ENCODE assay signal across 24 cellular contexts in genomic region chr12:131796754-131797587, GRCh38. TPM values are rescaled to one million over a fixed set of nuclear protein-coding genes. Genes with fewer than 3 reads are reported as not detected.
A peak's percentile ranks its signal among the peaks of the same experiment; 100 is the strongest.
DNase-seq lines count a peak whose midpoint lies in the region; ATAC-seq and TF ChIP-seq lines count a peak whose summit lies in the region.
"Had no signal": no experiment of that assay in that cellular context is flagged by ENCODE, and none has a peak within 500 bp of the region (broad histone marks: within the 10 kb centered on the region; RNA-seq: fewer than 3 reads in every experiment).

No MANE protein-coding gene starts in this region.

- in situ Hi-C loops in Panc1 (cut with HindIII; ENCODE audit: low pct_unique_long_range_greater_than_20kb, low sequenced_read_pairs) = no loop called here

- DNase-seq in H7 (peak; percentile 85), Panc1 (ENCODE audit: low read depth, low spot score) (no peak), iPS-NIHi11 (ENCODE audit: low spot score) (peak; percentile 56), upper lobe of right lung (no peak), breast epithelium (ENCODE audit: low spot score in 2 of 2) (no peak)
- DNase-seq: activated B cell treated with CpG ODN at 0.5 μM for 24 hours; activated CD4-positive, alpha-beta T cell treated with anti-CD3 and anti-CD28 coated beads, Interleukin-2, amount 50 U/mL, for 1 hour; activated gamma-delta T cell; activated T-cell treated with anti-CD3 and anti-CD28 coated beads, Interleukin-2, amount 50 U/mL, for 1 hour; colonic mucosa; effector CD4-positive, alpha-beta T cell; GF-D8; hypothalamus; mesenchymal stem cell; NCI-H1694 treated with DMSO at 0.1 percent for 48 hours; small intestine; T-cell had no signal

- TF ChIP-seq CTCF in Panc1 (IDR thresholded peaks at IDR 0.05) (no peak), upper lobe of right lung (IDR thresholded peaks at IDR 0.05) (no peak), breast epithelium (IDR thresholded peaks at IDR 0.05) (no peak)

- H3K36me3 ChIP-seq in H7 (replicated peaks; ENCODE audit: control insufficient read depth, insufficient read depth, low read length) (peaks cover 4% of the 10 kb centered on the region), Panc1 (ENCODE audit: control insufficient read depth, insufficient read depth, low read length) (no peaks in the 10 kb centered on the region; the same call in 1 of the 2 replicates), upper lobe of right lung (peaks cover 55% of the 10 kb centered on the region), breast epithelium (peaks cover 8% of the 10 kb centered on the region)

- CTCF ChIA-PET in Panc1 (lab: Charles Lee) = interaction anchor here (0.6 kb wide), 1 partner anchor 16 kb away, joined by 3 read pairs; no protein-coding TSS in a partner anchor

- no peaks in the 10 kb centered on the region; the same call in 1 of the 2 replicates for H3K4me1 ChIP-seq in Panc1 (ENCODE audit: control insufficient read depth, insufficient read depth, low read length)
- H3K4me1 ChIP-seq in upper lobe of right lung = peaks cover 5% of the 10 kb centered on the region
- no peaks in the 10 kb centered on the region for H3K4me1 ChIP-seq in breast epithelium
- H3K4me1 ChIP-seq: ascending aorta, colonic mucosa, HAP-1 had no signal

- intact Hi-C loops in Panc1 (cut with micrococcal nuclease; ENCODE audit: unreplicated experiment) = no loop called here
- intact Hi-C loops in upper lobe of right lung (cut with DNase I) = no loop called here
- intact Hi-C loops in breast epithelium (cut with DNase I; ENCODE audit: low total_unique reads) = loop anchor here (2.0 kb wide), 1 partner anchor 28 kb away; no protein-coding TSS in a partner anchor

- H3K9me3 ChIP-seq in Panc1 (ENCODE audit: control insufficient read depth, insufficient read depth, low read depth, low read length) (no peaks in the 10 kb centered on the region), upper lobe of right lung (no peaks in the 10 kb centered on the region), breast epithelium (no peaks in the 10 kb centered on the region)
- H3K9me3 ChIP-seq: ascending aorta, colonic mucosa, HAP-1 had no signal

- ATAC-seq in Panc1 (peak; percentile 22; the same call in 1 of the 2 replicates), upper lobe of right lung (peak; percentile 1), GM18505 (IDR thresholded peaks at IDR 0.05; ENCODE audit: unreplicated experiment) (no peak), HG03175 (IDR thresholded peaks at IDR 0.05; ENCODE audit: unreplicated experiment) (no peak)
- ATAC-seq: left lobe of liver, T-cell had no signal

- H3K27ac ChIP-seq in Panc1 (ENCODE audit: low read length) (no peak overlapping the region), upper lobe of right lung (no peak overlapping the region), breast epithelium (no peak overlapping the region)
- H3K27ac ChIP-seq: ascending aorta, cardiac muscle cell, colonic mucosa, epithelial cell of prostate had no signal

- POLR2A ChIA-PET in Panc1 (lab: Charles Lee) = no interaction called here

- TF ChIP-seq POLR2A in GM18505 (IDR thresholded peaks at IDR 0.05; ENCODE audit: borderline replicate concordance, extremely low read depth, insufficient read depth, insufficient read length) (no peak), breast epithelium (IDR thresholded peaks at IDR 0.05) (no peak)

- no peaks in the 10 kb centered on the region for H3K27me3 ChIP-seq in H7 (ENCODE audit: control insufficient read depth, insufficient read depth, low read length)
- no peaks in the 10 kb centered on the region for H3K27me3 ChIP-seq in Panc1 (ENCODE audit: control insufficient read depth, insufficient read depth, low read length)
- no peaks in the 10 kb centered on the region for H3K27me3 ChIP-seq in upper lobe of right lung
- no peaks in the 10 kb centered on the region for H3K27me3 ChIP-seq in breast epithelium
- H3K27me3 ChIP-seq: ascending aorta, cardiac muscle cell, colonic mucosa had no signal

- no peak overlapping the region for H3K4me3 ChIP-seq in H7 (ENCODE audit: insufficient read depth, low read depth, low read length)
- H3K4me3 ChIP-seq in Panc1 (ENCODE audit: low read depth in 2 of 2, low read length in 2 of 2) = no peak overlapping the region
- H3K4me3 ChIP-seq in upper lobe of right lung = no peak overlapping the region
- no peak overlapping the region for H3K4me3 ChIP-seq in breast epithelium
- H3K4me3 ChIP-seq: ascending aorta, cardiac muscle cell, colonic mucosa, HAP-1 had no signal

- BruUV-seq in Panc1 (replicated peaks; lab: Mats Ljungman, UMichigan) = no TSS peak

RNA-seq across cellular contexts. Expression of gene MMP17, which starts 31.2 kb away (rescaled TPM):
- 36.1 and 75.7 TPM in 2 replicates for total RNA-seq in H7 (2014; rRNA removed; shearing (Covaris generic))
- 30.0 TPM for total RNA-seq in Panc1 (2021; ENCODE audit: unreplicated experiment)
- polyA plus RNA-seq in Panc1 (2012; ENCODE audit: insufficient read length) = 47.0 TPM
- 4.1 TPM for total RNA-seq in upper lobe of right lung
- total RNA-seq in breast epithelium = 10 to 100 TPM in 1 of 3 donors, 1 to 10 TPM in 2; 2.9 to 18.6 (median 4.7) TPM
- total RNA-seq: cardiac muscle cell had no signal

Comparison
In these comparisons a context has a peak if more than half of its experiments do, and no peak if none do; other contexts are left out.
1. DNase-seq: peak in H7 (single experiment) and iPS-NIHi11 (single experiment); none in Panc1 (single experiment), upper lobe of right lung (single experiment) and breast epithelium (0 of 2).
2. ATAC-seq: peak in Panc1 (single experiment) and upper lobe of right lung (single experiment); none in GM18505 (single experiment) and HG03175 (single experiment).